ENCODE assay signal across 1 cellular context in genomic region chr14:20624495-20625070, GRCh38.
TF ChIP-seq lines count a peak whose summit lies in the region.

No MANE protein-coding gene starts in this region.

TF ChIP-seq in H1, 55 proteins besides CTCF, POLR2A, EP300 and RAD21:
- TF ChIP-seq TEAD4 (IDR thresholded peaks at IDR 0.05; ENCODE audit: low read depth, low read length) (peak; percentile 79), TAF1 (IDR thresholded peaks at IDR 0.05; ENCODE audit: low read depth, low read length) (no peak), YY1 (IDR thresholded peaks at IDR 0.05; ENCODE audit: low read depth, low read length) (peak; percentile 82), CBX8 (IDR thresholded peaks at IDR 0.05; ENCODE audit: borderline replicate concordance, low read depth, low read length) (no peak), USF2 (IDR thresholded peaks at IDR 0.05; ENCODE audit: low read length) (no peak), SIRT6 (IDR thresholded peaks at IDR 0.05; ENCODE audit: low read length) (no peak), CREB1 (IDR thresholded peaks at IDR 0.05) (peak; percentile 60; the same call in 1 of the 2 replicates), RNF2 (IDR thresholded peaks at IDR 0.05; ENCODE audit: borderline replicate concordance, low read depth, low read length, missing control alignments, poor library complexity, severe bottlenecking) (no peak), CBX5 (IDR thresholded peaks at IDR 0.05; ENCODE audit: low read depth, low read length) (no peak), SIN3A (conservative IDR thresholded peaks at IDR 0.05 in 1 of 2, IDR thresholded peaks at IDR 0.05 in 1 of 2; ENCODE audit: low read depth in 1 of 2, low read length in 2 of 2) (peak in 1 of 2 experiments; percentile 78; a peak in 2 of 4 replicates), NANOG (IDR thresholded peaks at IDR 0.05; ENCODE audit: insufficient read depth, low read depth, low read length, poor library complexity, severe bottlenecking) (no peak), RBBP5 (IDR thresholded peaks at IDR 0.05; ENCODE audit: borderline replicate concordance, low read depth, low read length) (peak; percentile 94), CEBPB (IDR thresholded peaks at IDR 0.05; ENCODE audit: low read depth, low read length) (peak; percentile 84), KDM4A (IDR thresholded peaks at IDR 0.05; ENCODE audit: low read depth, low read length, severe bottlenecking) (peak; percentile 52), SUZ12 (IDR thresholded peaks at IDR 0.05; ENCODE audit: low read length) (no peak), SAP30 (IDR thresholded peaks at IDR 0.05; ENCODE audit: insufficient read depth, insufficient replicate concordance, low read length) (peak; percentile 30), SP1 (IDR thresholded peaks at IDR 0.05; ENCODE audit: low read depth, low read length) (no peak), PHF8 (conservative IDR thresholded peaks at IDR 0.05; ENCODE audit: low read depth, low read length) (no peak), FOSL1 (IDR thresholded peaks at IDR 0.05; ENCODE audit: insufficient read depth, low read depth, low read length) (no peak), EGR1 (IDR thresholded peaks at IDR 0.05; ENCODE audit: borderline replicate concordance, low read depth, low read length) (peak; percentile 65; the same call in 1 of the 2 replicates)
TF ChIP-seq in H1: peak in this region for 9.
